1 cellular context compared by ENCODE assay signal in genomic region chr19:37803250-37803854, GRCh38.
A peak's percentile ranks its signal among the peaks of the same experiment; 100 is the strongest.
TF ChIP-seq lines count a peak whose summit lies in the region.

No MANE protein-coding gene starts in this region.

TF ChIP-seq in H1, 55 proteins besides CTCF, POLR2A, EP300 and RAD21:
- TF ChIP-seq ZNF274 (IDR thresholded peaks at IDR 0.05; ENCODE audit: borderline replicate concordance, extremely low read depth, low read length), result peak; percentile 98
- TF ChIP-seq SRF (IDR thresholded peaks at IDR 0.05; ENCODE audit: low read depth, low read length), result no peak
